ENCODE assay signal across 1 cellular context in the genomic region with DNA sequence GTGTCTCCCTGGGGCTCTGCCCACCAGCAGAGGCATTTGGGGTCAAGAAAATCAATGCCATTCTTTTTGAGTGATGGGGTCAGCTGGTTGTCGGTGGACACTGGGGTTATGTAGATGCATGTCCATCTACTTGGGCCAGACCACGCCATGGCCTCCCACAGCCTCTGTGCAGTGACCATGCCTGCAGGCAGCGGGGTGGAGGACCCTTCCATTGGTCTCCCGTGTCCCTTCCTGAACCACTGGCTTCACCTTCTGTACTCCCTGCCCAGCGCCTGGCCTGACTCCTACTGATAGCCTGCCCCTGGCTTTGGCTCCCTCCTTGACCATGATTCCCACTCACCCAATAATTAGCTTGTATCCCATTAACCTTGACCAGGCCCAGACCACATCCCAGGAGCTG.
TF ChIP-seq lines count a peak whose summit lies in the region.

No MANE protein-coding gene starts in this region.

TF ChIP-seq in GM12878, 131 proteins besides CTCF, POLR2A, EP300 and RAD21:
- no peak for TF ChIP-seq KAT2A (conservative IDR thresholded peaks at IDR 0.05; ENCODE audit: control insufficient read depth, low read depth, low read length)
- TF ChIP-seq, protein P1, sequence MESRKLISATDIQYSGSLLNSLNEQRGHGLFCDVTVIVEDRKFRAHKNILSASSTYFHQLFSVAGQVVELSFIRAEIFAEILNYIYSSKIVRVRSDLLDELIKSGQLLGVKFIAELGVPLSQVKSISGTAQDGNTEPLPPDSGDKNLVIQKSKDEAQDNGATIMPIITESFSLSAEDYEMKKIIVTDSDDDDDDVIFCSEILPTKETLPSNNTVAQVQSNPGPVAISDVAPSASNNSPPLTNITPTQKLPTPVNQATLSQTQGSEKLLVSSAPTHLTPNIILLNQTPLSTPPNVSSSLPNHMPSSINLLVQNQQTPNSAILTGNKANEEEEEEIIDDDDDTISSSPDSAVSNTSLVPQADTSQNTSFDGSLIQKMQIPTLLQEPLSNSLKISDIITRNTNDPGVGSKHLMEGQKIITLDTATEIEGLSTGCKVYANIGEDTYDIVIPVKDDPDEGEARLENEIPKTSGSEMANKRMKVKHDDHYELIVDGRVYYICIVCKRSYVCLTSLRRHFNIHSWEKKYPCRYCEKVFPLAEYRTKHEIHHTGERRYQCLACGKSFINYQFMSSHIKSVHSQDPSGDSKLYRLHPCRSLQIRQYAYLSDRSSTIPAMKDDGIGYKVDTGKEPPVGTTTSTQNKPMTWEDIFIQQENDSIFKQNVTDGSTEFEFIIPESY (IDR thresholded peaks at IDR 0.05): no peak
- TF ChIP-seq JUNB (IDR thresholded peaks at IDR 0.05): no peak
- no peak for TF ChIP-seq NBN (IDR thresholded peaks at IDR 0.05)
- no peak for TF ChIP-seq RB1 (IDR thresholded peaks at IDR 0.05; ENCODE audit: borderline replicate concordance)
